In genomic region chr1:221429262-221429661, GRCh38 we compare ENCODE assay signal across 24 cellular contexts.
DNase-seq lines count a peak whose midpoint lies in the region; ATAC-seq, FAIRE-seq and TF ChIP-seq lines count a peak whose summit lies in the region.
"Had no signal": no experiment of that assay in that cellular context is flagged by ENCODE, and none has a peak within 500 bp of the region (broad histone marks: within the 10 kb centered on the region; RNA-seq: fewer than 3 reads in every experiment).

No MANE protein-coding gene starts in this region.

- H3K36me3 Mint-ChIP-seq in WTC11, result peaks cover 24% of the 10 kb centered on the region
- H3K36me3 Mint-ChIP-seq: CD4-positive, CD25-positive, alpha-beta regulatory T cell had no signal

- peaks cover 32% of the 10 kb centered on the region for H3K9me3 Mint-ChIP-seq in WTC11

- TF ChIP-seq POLR2A in endothelial cell of umbilical vein (IDR thresholded peaks at IDR 0.05; ENCODE audit: low read depth, low read length), result no peak

- DNase-seq in SKM-1 treated with dmso at 0.1 percent for 144 hours (lab: John Stamatoyannopoulos, UW; ENCODE audit: unreplicated experiment) (peak; percentile 7), SKM-1 (lab: John Stamatoyannopoulos, UW; ENCODE audit: unreplicated experiment) (no peak), NCI-H460 (ENCODE audit: extremely low read depth, low read depth) (peak; percentile 69), endothelial cell of umbilical vein (ENCODE audit: low read depth, low spot score) (no peak), smooth muscle cell (lab: John Stamatoyannopoulos, UW; ENCODE audit: unreplicated experiment) (no peak), DMS 273 (lab: John Stamatoyannopoulos, UW; ENCODE audit: unreplicated experiment) (no peak), RCC 7860 (ENCODE audit: low spot score) (no peak), WTC11 (ENCODE audit: low spot score) (no peak)
- DNase-seq: activated CD4-positive, alpha-beta T cell treated with anti-CD3 and anti-CD28 coated beads, Interleukin-2, amount 50 U/mL, for 48 hours; activated naive CD4-positive, alpha-beta T cell treated with anti-CD3 and anti-CD28 coated beads for 36 hours; activated T-cell treated with anti-CD3 and anti-CD28 coated beads, Interleukin-2, amount 50 U/mL, for 1 hour; brain microvascular endothelial cell; CD4-positive, CD25-positive, alpha-beta regulatory T cell; hippocampal formation; MM.1S; NCI-H2029; NCI-H524 treated with DMSO at 0.1 percent for 48 hours; upper lobe of right lung had no signal

- H3K27ac ChIP-seq in endothelial cell of umbilical vein (ENCODE audit: insufficient read depth, low read depth, low read length), result no peak overlapping the region
- no peak overlapping the region for H3K27ac ChIP-seq in smooth muscle cell (ENCODE audit: low read depth)
- H3K27ac ChIP-seq: brain microvascular endothelial cell, esophagus muscularis mucosa, PC-9, upper lobe of right lung had no signal

- CTCF ChIA-PET in endothelial cell of umbilical vein (lab: Charles Lee), result interaction anchor here (1.0 to 3.5 kb wide), 3 partner anchors 11 to 165 kb away, joined by 3 to 76 read pairs (median 4); no protein-coding TSS in a partner anchor
- CTCF ChIA-PET in WTC11 (lab: Charles Lee), result no interaction called here

- POLR2A ChIA-PET in endothelial cell of umbilical vein (lab: Charles Lee), result no interaction called here
- POLR2A ChIA-PET in WTC11 (lab: Charles Lee), result no interaction called here

- intact Hi-C loops in endothelial cell of umbilical vein (cut with micrococcal nuclease), result no loop called here

- no peaks in the 10 kb centered on the region; the same call in 1 of the 2 replicates for H3K27me3 Mint-ChIP-seq in WTC11 (ENCODE audit: low read depth)

- H3F3A ChIP-seq in smooth muscle cell (ENCODE audit: low read depth), result peaks cover 19% of the 10 kb centered on the region

- H3K27me3 ChIP-seq in endothelial cell of umbilical vein (ENCODE audit: control insufficient read depth in 2 of 2, insufficient read depth in 2 of 2, low read length in 2 of 2) (no peaks in the 10 kb centered on the region), smooth muscle cell (ENCODE audit: low read depth) (no peaks in the 10 kb centered on the region)
- H3K27me3 ChIP-seq: brain microvascular endothelial cell, esophagus muscularis mucosa, upper lobe of right lung had no signal

- dilution Hi-C loops in endothelial cell of umbilical vein (cut with MboI; ENCODE audit: extremely low pct_ligation_motif_present, low sequenced_read_pairs), result no loop called here

- H3K9ac ChIP-seq in endothelial cell of umbilical vein (replicated peaks; ENCODE audit: extremely low read depth, insufficient read depth, low read length) (no peak overlapping the region), smooth muscle cell (ENCODE audit: low read depth) (no peak overlapping the region)

- no TSS peak for BruUV-seq in endothelial cell of umbilical vein (replicated peaks; lab: Mats Ljungman, UMichigan)

- no peak overlapping the region for H3K27ac Mint-ChIP-seq in WTC11
- H3K27ac Mint-ChIP-seq: activated naive CD4-positive, alpha-beta T cell treated with anti-CD3 and anti-CD28 coated beads for 36 hours; CD4-positive, CD25-positive, alpha-beta regulatory T cell; nephron; stimulated activated naive CD8-positive, alpha-beta T cell treated with anti-CD3 and anti-CD28 coated beads, Interleukin-15, Interleukin-2, amounts not matched to agents 100 ng/mL and 50 ng/mL, for 24 hours had no signal

- H3K9me3 ChIP-seq in endothelial cell of umbilical vein (replicated peaks; ENCODE audit: control insufficient read depth, insufficient read depth, low read length), result no peaks in the 10 kb centered on the region
- H3K9me3 ChIP-seq in smooth muscle cell (replicated peaks; ENCODE audit: low read depth), result no peaks in the 10 kb centered on the region
- H3K9me3 ChIP-seq: HAP-1, upper lobe of right lung had no signal

- H3K4me1 Mint-ChIP-seq in WTC11, result peaks cover 8% of the 10 kb centered on the region
- H3K4me1 Mint-ChIP-seq: CD4-positive, CD25-positive, alpha-beta regulatory T cell; nephron had no signal

- 45% methylated on average over 1 of the region's 1 CpG for WGBS in smooth muscle cell (ENCODE audit: low lambda C conversion rate)

- H2AFZ ChIP-seq in endothelial cell of umbilical vein (ENCODE audit: low read depth, low read length) (no peak overlapping the region), smooth muscle cell (ENCODE audit: low read depth) (no peak overlapping the region)
- H2AFZ ChIP-seq: PC-9 had no signal

- H3K9me1 ChIP-seq in endothelial cell of umbilical vein (replicated peaks; ENCODE audit: control insufficient read depth, extremely low read depth, insufficient read depth, low read length), result no peaks in the 10 kb centered on the region

- H3K79me2 ChIP-seq in endothelial cell of umbilical vein (ENCODE audit: control insufficient read depth, insufficient read depth, low read length), result no peaks in the 10 kb centered on the region
- H3K79me2 ChIP-seq in smooth muscle cell (ENCODE audit: low read depth), result no peaks in the 10 kb centered on the region

- ATAC-seq in WTC11, result no peak
- ATAC-seq: upper lobe of right lung had no signal

- H3K4me2 ChIP-seq in endothelial cell of umbilical vein (ENCODE audit: insufficient read depth, low read length) (no peak overlapping the region), smooth muscle cell (peak overlapping the region; percentile 25)
- H3K4me2 ChIP-seq: PC-9 had no signal

- TF ChIP-seq CTCF in endothelial cell of umbilical vein (IDR thresholded peaks at IDR 0.05; ENCODE audit: extremely low read depth in 1 of 2, insufficient read depth in 1 of 2, low read depth in 1 of 2, low read length in 2 of 2) (no peak), smooth muscle cell (IDR thresholded peaks at IDR 0.05; ENCODE audit: borderline replicate concordance, insufficient read depth, poor library complexity, severe bottlenecking) (no peak), WTC11 (IDR thresholded peaks at IDR 0.05) (no peak)

- FAIRE-seq in endothelial cell of umbilical vein (lab: Jason Lieb, UNC) (no peak), RCC 7860 (lab: Jason Lieb, UNC) (no peak)
- FAIRE-seq: HTR-8/SVneo had no signal

- H3K4me1 ChIP-seq in endothelial cell of umbilical vein (ENCODE audit: control insufficient read depth, extremely low read depth, insufficient read depth, low read length), result peaks cover 6% of the 10 kb centered on the region
- peaks cover 5% of the 10 kb centered on the region for H3K4me1 ChIP-seq in smooth muscle cell (ENCODE audit: low read depth)
- H3K4me1 ChIP-seq: HAP-1, upper lobe of right lung had no signal

- H3K36me3 ChIP-seq in endothelial cell of umbilical vein (ENCODE audit: control insufficient read depth in 2 of 2, extremely low read depth in 1 of 2, insufficient read depth in 2 of 2, low read length in 2 of 2) (no peaks in the 10 kb centered on the region), smooth muscle cell (ENCODE audit: low read depth) (no peaks in the 10 kb centered on the region)
- H3K36me3 ChIP-seq: brain microvascular endothelial cell, esophagus muscularis mucosa, HAP-1, upper lobe of right lung had no signal

- H4K20me1 ChIP-seq in endothelial cell of umbilical vein (replicated peaks; ENCODE audit: control insufficient read depth, extremely low read depth, insufficient read depth, low read length) (no peaks in the 10 kb centered on the region), smooth muscle cell (ENCODE audit: low read depth) (no peaks in the 10 kb centered on the region)

- no peak overlapping the region for H3K4me3 Mint-ChIP-seq in WTC11
- H3K4me3 Mint-ChIP-seq: activated naive CD4-positive, alpha-beta T cell treated with anti-CD3 and anti-CD28 coated beads for 36 hours; CD4-positive, CD25-positive, alpha-beta regulatory T cell; nephron; stimulated activated naive CD8-positive, alpha-beta T cell treated with anti-CD3 and anti-CD28 coated beads, Interleukin-15, Interleukin-2, amounts not matched to agents 100 ng/mL and 50 ng/mL, for 24 hours had no signal

- H3K4me3 ChIP-seq in endothelial cell of umbilical vein (replicated peaks in 1 of 3; ENCODE audit: insufficient read depth in 1 of 3, low read depth in 1 of 3, low read length in 3 of 3) (no peak overlapping the region), smooth muscle cell (no peak overlapping the region)
- H3K4me3 ChIP-seq: esophagus muscularis mucosa, HAP-1, PC-9, upper lobe of right lung had no signal

TF ChIP-seq in endothelial cell of umbilical vein, 7 proteins besides CTCF, POLR2A, EP300 and RAD21:
- TF ChIP-seq EZH2 (IDR thresholded peaks at IDR 0.05; ENCODE audit: borderline replicate concordance, low read depth, low read length, severe bottlenecking), result no peak
- TF ChIP-seq MAX (IDR thresholded peaks at IDR 0.05; ENCODE audit: insufficient read depth, insufficient read length), result no peak
- peak; percentile 44 for TF ChIP-seq JUN (IDR thresholded peaks at IDR 0.05; ENCODE audit: borderline replicate concordance, insufficient read depth, insufficient read length, low read depth)
- no peak for TF ChIP-seq GATA2 (IDR thresholded peaks at IDR 0.05; ENCODE audit: insufficient read depth, insufficient read length, low read depth, low read length)
- TF ChIP-seq MYC (IDR thresholded peaks at IDR 0.05; ENCODE audit: low read depth, low read length), result no peak
- no peak for TF ChIP-seq POLR2AphosphoS5 (IDR thresholded peaks at IDR 0.05; ENCODE audit: insufficient read depth, low read depth, low read length)
- peak; percentile 27 for TF ChIP-seq FOS (IDR thresholded peaks at IDR 0.05; ENCODE audit: borderline replicate concordance, insufficient read depth, low read length)

TF ChIP-seq in WTC11, 78 proteins besides CTCF, POLR2A, EP300 and RAD21 (continues in another document):
- TF ChIP-seq MAX (CRISPR knock-in tag; IDR thresholded peaks at IDR 0.05), result no peak
- TF ChIP-seq SMAD3 (CRISPR knock-in tag; IDR thresholded peaks at IDR 0.05; ENCODE audit: borderline replicate concordance), result no peak
- no peak for TF ChIP-seq ATF3 (CRISPR knock-in tag; conservative IDR thresholded peaks at IDR 0.05)
- no peak for TF ChIP-seq ETV6 (CRISPR knock-in tag; IDR thresholded peaks at IDR 0.05)
- no peak for TF ChIP-seq ZNF416 (CRISPR knock-in tag; IDR thresholded peaks at IDR 0.05)

Comparison
In these comparisons a context has a peak if more than half of its experiments do, and no peak if none do; other contexts are left out.
1. DNase-seq: peak in SKM-1 treated with dmso at 0.1 percent for 144 hours (single experiment) and NCI-H460 (single experiment); none in SKM-1 (single experiment), endothelial cell of umbilical vein (single experiment), smooth muscle cell (single experiment), DMS 273 (single experiment), RCC 7860 (single experiment) and WTC11 (single experiment).